In the genomic region with DNA sequence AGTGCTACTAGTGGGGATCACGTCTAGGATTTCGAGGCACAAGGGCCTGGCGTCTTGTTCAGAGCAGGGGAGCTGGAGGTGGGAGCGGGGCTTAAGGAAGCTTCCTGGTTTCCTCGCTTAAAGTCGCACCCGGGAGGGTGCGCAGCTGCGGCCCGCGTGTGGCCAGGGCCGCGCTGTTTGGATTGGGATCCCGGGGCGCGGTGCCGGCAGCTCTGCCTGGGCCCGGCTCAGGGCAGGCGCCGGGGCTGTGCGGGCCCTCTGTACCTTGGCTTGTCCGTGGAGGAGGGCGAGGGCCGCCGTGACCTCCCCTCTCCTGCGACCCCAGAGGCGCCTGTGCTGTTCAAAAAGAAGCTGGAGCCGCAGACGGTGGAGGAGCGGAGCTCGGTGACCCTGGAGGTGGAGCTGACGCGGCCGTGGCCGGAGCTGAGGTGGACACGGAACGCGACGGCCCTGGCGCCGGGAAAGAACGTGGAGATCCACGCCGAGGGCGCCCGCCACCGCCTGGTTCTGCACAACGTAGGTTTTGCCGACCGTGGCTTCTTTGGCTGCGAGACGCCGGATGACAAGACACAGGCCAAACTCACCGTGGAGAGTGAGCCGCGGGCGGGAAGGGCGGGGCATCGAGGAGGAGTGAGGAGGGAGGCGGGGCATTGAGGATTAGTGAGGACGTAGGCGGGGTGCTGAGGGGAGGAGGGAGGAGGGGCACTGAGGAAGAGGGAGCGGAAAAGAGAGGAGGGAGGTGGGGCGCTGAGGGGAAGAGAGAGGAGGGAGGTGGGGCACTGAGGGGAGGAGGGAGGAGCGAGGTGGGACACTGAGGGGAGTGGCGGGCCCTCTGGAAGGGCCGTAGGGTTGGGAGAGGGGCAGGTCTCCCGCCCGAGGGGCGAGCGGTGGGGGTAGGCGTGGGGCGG, we compare ENCODE assay signal across 1 cellular context.
TF ChIP-seq lines count a peak whose summit lies in the region.

No MANE protein-coding gene starts in this region.

TF ChIP-seq in liver, 16 proteins besides CTCF, POLR2A, EP300 and RAD21 (continued from another document):
- TF ChIP-seq ZBTB33 (IDR thresholded peaks at IDR 0.05), result no peak
- TF ChIP-seq JUND (IDR thresholded peaks at IDR 0.05), result no peak
- TF ChIP-seq TAF1 (conservative IDR thresholded peaks at IDR 0.05), result no peak
